In genomic region chr17:34199932-34200534, GRCh38 we compare ENCODE assay signal across 8 cellular contexts. TPM values are rescaled to one million over a fixed set of nuclear protein-coding genes. Genes with fewer than 3 reads are reported as not detected.
DNase-seq lines count a peak whose midpoint lies in the region; ATAC-seq and TF ChIP-seq lines count a peak whose summit lies in the region.

No MANE protein-coding gene starts in this region.

- no peak for TF ChIP-seq EP300 in Ishikawa (IDR thresholded peaks at IDR 0.05; ENCODE audit: borderline replicate concordance)

- H3K9me3 Mint-ChIP-seq in naive thymus-derived CD4-positive, alpha-beta T cell, result peaks cover 0 to 1% (median 0%) of the 10 kb centered on the region in 11 donors
- no peaks in the 10 kb centered on the region for H3K9me3 Mint-ChIP-seq in stimulated activated effector memory CD8-positive, alpha-beta T cell treated with anti-CD3 and anti-CD28 coated beads, Interleukin-12 subunit alpha, Interleukin-12 subunit beta, amount 100 ng/mL, for 72 hours

- H3K4me1 Mint-ChIP-seq in naive thymus-derived CD4-positive, alpha-beta T cell, result peaks cover 0 to 15% (median 0%) of the 10 kb centered on the region in 7 donors
- peaks cover 24% of the 10 kb centered on the region for H3K4me1 Mint-ChIP-seq in stimulated activated effector memory CD8-positive, alpha-beta T cell treated with anti-CD3 and anti-CD28 coated beads, Interleukin-12 subunit alpha, Interleukin-12 subunit beta, amount 100 ng/mL, for 72 hours

- peaks cover 18 to 38% (median 24%) of the 10 kb centered on the region in 5 donors for H3K27me3 Mint-ChIP-seq in naive thymus-derived CD4-positive, alpha-beta T cell

- H3K4me3 ChIP-seq in naive thymus-derived CD4-positive, alpha-beta T cell (ENCODE audit: low read length), result no peak overlapping the region

- no peaks in the 10 kb centered on the region for H3K9me3 ChIP-seq in naive thymus-derived CD4-positive, alpha-beta T cell (ENCODE audit: control insufficient read depth in 2 of 3, low read length in 3 of 3)

- DNase-seq in GM04504 (ENCODE audit: low read depth) (peak; percentile 59), OCI-M1 (lab: John Stamatoyannopoulos, UW) (peak; percentile 88), activated T-cell treated with anti-CD3 and anti-CD28 coated beads for 24 hours (ENCODE audit: low read depth) (peak; percentile 60)
- DNase-seq in naive thymus-derived CD4-positive, alpha-beta T cell, result peak; percentile 23 to 76 (median 62)
- peak; percentile 58 to 85 for DNase-seq in stimulated activated effector memory CD8-positive, alpha-beta T cell treated with anti-CD3 and anti-CD28 coated beads, Interleukin-12 subunit alpha, Interleukin-12 subunit beta, amount 100 ng/mL, for 72 hours (ENCODE audit: low spot score in 2 of 2)

- H3K27ac ChIP-seq in naive thymus-derived CD4-positive, alpha-beta T cell (ENCODE audit: low read depth, low read length), result no peak overlapping the region

- no peaks in the 10 kb centered on the region for H3K4me1 ChIP-seq in naive thymus-derived CD4-positive, alpha-beta T cell (ENCODE audit: control insufficient read depth in 2 of 2, insufficient read depth in 2 of 2, low read length in 2 of 2)

- H3K36me3 ChIP-seq in naive thymus-derived CD4-positive, alpha-beta T cell (ENCODE audit: control insufficient read depth in 2 of 3, insufficient read depth in 3 of 3, low read length in 3 of 3), result no peaks in the 10 kb centered on the region

- no peak overlapping the region for H3K4me3 Mint-ChIP-seq in naive thymus-derived CD4-positive, alpha-beta T cell
- no peak overlapping the region for H3K4me3 Mint-ChIP-seq in stimulated activated effector memory CD8-positive, alpha-beta T cell treated with anti-CD3 and anti-CD28 coated beads, Interleukin-12 subunit alpha, Interleukin-12 subunit beta, amount 100 ng/mL, for 72 hours

- peak; percentile 93 for TF ChIP-seq RAD21 in Ishikawa (IDR thresholded peaks at IDR 0.05; ENCODE audit: low read depth)

- intact Hi-C loops in naive thymus-derived CD4-positive, alpha-beta T cell (cut with micrococcal nuclease), result loop anchor here in 1 of 2 donors (1.0 to 2.0 kb wide), 3 partner anchors 29 to 439 kb away; no protein-coding TSS in a partner anchor

- no peaks in the 10 kb centered on the region for H3K27me3 ChIP-seq in naive thymus-derived CD4-positive, alpha-beta T cell (ENCODE audit: control insufficient read depth in 2 of 2, insufficient read depth in 2 of 2, low read length in 2 of 2)

- no peak overlapping the region for H3K27ac Mint-ChIP-seq in naive thymus-derived CD4-positive, alpha-beta T cell
- no peak overlapping the region for H3K27ac Mint-ChIP-seq in stimulated activated effector memory CD8-positive, alpha-beta T cell treated with anti-CD3 and anti-CD28 coated beads, Interleukin-12 subunit alpha, Interleukin-12 subunit beta, amount 100 ng/mL, for 72 hours

- POLR2A ChIA-PET in naive thymus-derived CD4-positive, alpha-beta T cell (lab: Charles Lee), result no interaction called here

- H3K36me3 Mint-ChIP-seq in naive thymus-derived CD4-positive, alpha-beta T cell, result no peaks in the 10 kb centered on the region
- no peaks in the 10 kb centered on the region for H3K36me3 Mint-ChIP-seq in stimulated activated effector memory CD8-positive, alpha-beta T cell treated with anti-CD3 and anti-CD28 coated beads, Interleukin-12 subunit alpha, Interleukin-12 subunit beta, amount 100 ng/mL, for 72 hours

- peak; percentile 92 for ATAC-seq in esophagus mucosa
- ATAC-seq in naive thymus-derived CD4-positive, alpha-beta T cell, result peak; percentile 93
- peak; percentile 65 for ATAC-seq in stimulated activated effector memory CD8-positive, alpha-beta T cell treated with anti-CD3 and anti-CD28 coated beads, Interleukin-12 subunit alpha, Interleukin-12 subunit beta, amount 100 ng/mL, for 72 hours
- ATAC-seq in GM21526 (IDR thresholded peaks at IDR 0.05; ENCODE audit: low FRiP score, unreplicated experiment), result no peak

- CTCF ChIA-PET in naive thymus-derived CD4-positive, alpha-beta T cell (lab: Charles Lee), result interaction anchor here (0.9 to 1.3 kb wide), 2 partner anchors 162 to 1547 kb away, joined by 4 to 8 read pairs; no protein-coding TSS in a partner anchor

TF ChIP-seq in Ishikawa, 13 proteins besides CTCF, POLR2A, EP300 and RAD21:
- TF ChIP-seq YY1 (IDR thresholded peaks at IDR 0.05; ENCODE audit: low read depth) (0 out of 2 replicates have a peak, but pooled peaks have one; percentile 22), EGR1 (IDR thresholded peaks at IDR 0.05) (no peak)

RNA-seq across cellular contexts. Expression of gene CCL2, which starts 55.1 kb away (rescaled TPM):
- total RNA-seq in esophagus mucosa, result 2.2 TPM
- total RNA-seq in naive thymus-derived CD4-positive, alpha-beta T cell, result 10 to 100 TPM in 2 of 5 experiments, under 1 TPM in 1, not detected in 2; 0.31 to 13.6 (median 10.4) TPM
- not detected for polyA plus RNA-seq in naive thymus-derived CD4-positive, alpha-beta T cell
